Comparison of ENCODE assay signal across 15 cellular contexts in the genomic region with DNA sequence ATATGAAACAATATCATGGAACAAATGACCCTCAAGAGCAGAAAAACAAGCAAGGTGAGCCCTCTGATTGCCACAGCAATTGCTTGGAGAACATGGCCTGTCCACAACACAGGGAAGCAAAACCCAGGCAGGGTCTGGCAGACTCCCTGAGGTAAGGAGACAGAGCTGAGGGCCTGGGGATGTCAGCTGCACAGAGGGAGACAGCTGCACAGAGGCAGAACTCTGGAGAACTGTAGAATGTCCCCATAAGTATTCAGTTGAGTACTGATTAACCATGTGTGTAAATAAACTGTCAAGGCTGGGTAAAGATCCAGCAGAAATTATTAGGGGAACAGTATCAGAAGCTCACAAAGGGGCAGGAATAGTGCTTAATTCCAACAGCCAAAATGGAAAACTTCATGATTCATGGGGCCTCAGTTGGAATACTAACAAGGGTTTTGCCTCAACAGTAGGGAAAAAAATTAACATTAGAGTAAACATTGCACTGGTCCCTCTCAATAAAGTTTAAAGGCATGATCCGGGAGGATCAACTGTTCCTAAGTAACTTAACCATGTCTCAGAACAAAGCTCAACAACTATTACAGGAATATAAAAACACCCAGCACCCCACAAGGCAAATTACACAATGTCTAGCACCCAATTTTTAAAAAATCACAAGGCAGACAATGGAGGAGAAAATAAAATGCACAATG.
"Had no signal": no experiment of that assay in that cellular context is flagged by ENCODE, and none has a peak within 500 bp of the region (broad histone marks: within the 10 kb centered on the region; RNA-seq: fewer than 3 reads in every experiment).

No MANE protein-coding gene starts in this region.

- H3K4me3 ChIP-seq: adrenal gland, gastrocnemius medialis, neural progenitor cell, spleen, tibial nerve, vagina had no signal

- DNase-seq: activated CD4-positive, alpha-beta T cell treated with anti-CD3 and anti-CD28 coated beads, Interleukin-2, amount 50 U/mL, for 1 hour; activated CD4-positive, CD25-positive, alpha-beta regulatory T cell; activated naive CD4-positive, alpha-beta T cell treated with anti-CD3 and anti-CD28 coated beads, Interleukin-2, amount 50 U/mL, for 16 hours; adrenal gland; caudate nucleus; cortex of kidney; effector CD8-positive, alpha-beta T cell; gastrocnemius medialis; right cardiac atrium; spleen; stimulated activated CD4-positive, alpha-beta T cell treated with anti-CD3 and anti-CD28 coated beads, Interleukin-1b, Interleukin-23, amount 100 ng/mL, for 48 hours had no signal

- H3K4me2 ChIP-seq: neural progenitor cell had no signal

- H3K27me3 ChIP-seq: adrenal gland, gastrocnemius medialis, neural progenitor cell, spleen, tibial nerve, vagina had no signal

- H3K4me1 ChIP-seq: adrenal gland, gastrocnemius medialis, neural progenitor cell, spleen, tibial nerve, vagina had no signal

- H3K9me3 ChIP-seq: adrenal gland, gastrocnemius medialis, spleen, tibial nerve, vagina had no signal

- H3K27ac ChIP-seq: adrenal gland, gastrocnemius medialis, neural progenitor cell, spleen, tibial nerve, vagina had no signal

- H3K9ac ChIP-seq: neural progenitor cell had no signal

- ATAC-seq: gastrocnemius medialis; right cardiac atrium; stimulated activated memory B cell treated with anti-CD40 and anti-IgM and Interleukin-4, amounts not matched to agents 10 μg/mL and 1 μg/mL and 100 μg/mL, for 72 hours had no signal

- H3K36me3 ChIP-seq: adrenal gland, gastrocnemius medialis, neural progenitor cell, spleen, tibial nerve, vagina had no signal

- H2AFZ ChIP-seq: neural progenitor cell had no signal
